12 cellular contexts compared by ENCODE assay signal in the genomic region with DNA sequence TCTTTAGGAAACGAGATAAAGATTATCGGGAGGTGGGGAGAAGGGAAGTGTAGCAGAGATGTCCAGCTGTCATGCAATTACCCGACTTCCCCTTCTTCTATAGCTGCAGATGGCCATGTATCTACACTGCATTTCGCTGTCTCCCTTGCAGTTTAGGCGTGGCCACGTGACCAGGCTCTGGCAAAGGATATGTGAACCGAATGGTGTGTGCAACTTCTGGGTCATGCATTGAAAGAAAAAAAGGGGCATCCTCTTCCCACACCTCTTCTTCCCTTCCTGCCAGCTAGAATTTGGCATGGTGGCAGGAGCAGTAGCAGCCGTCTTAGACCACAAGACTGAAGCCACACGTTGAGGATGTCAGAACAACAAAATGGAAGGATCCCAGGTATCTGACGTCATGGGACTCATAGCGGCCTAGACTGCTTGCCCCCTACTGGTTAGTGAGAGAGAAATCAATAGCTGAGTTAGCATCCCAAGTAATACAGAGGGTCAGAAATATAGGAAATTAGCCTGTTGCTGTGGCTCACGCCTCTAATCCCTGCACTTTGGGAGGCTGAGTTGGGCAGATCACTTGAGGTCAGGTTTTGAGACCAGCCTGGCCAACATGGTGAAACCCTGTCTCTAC. TPM values are rescaled to one million over a fixed set of nuclear protein-coding genes. Genes with fewer than 3 reads are reported as not detected.
DNase-seq lines count a peak whose midpoint lies in the region; ATAC-seq and TF ChIP-seq lines count a peak whose summit lies in the region.
"Had no signal": no experiment of that assay in that cellular context is flagged by ENCODE, and none has a peak within 500 bp of the region (broad histone marks: within the 10 kb centered on the region; RNA-seq: fewer than 3 reads in every experiment).

No MANE protein-coding gene starts in this region.

- H3K36me3 ChIP-seq in GM23248 (ENCODE audit: low read depth), result no peaks in the 10 kb centered on the region
- no peaks in the 10 kb centered on the region for H3K36me3 ChIP-seq in neural progenitor cell
- H3K36me3 ChIP-seq in psoas muscle (ENCODE audit: insufficient read depth in 1 of 2, low read depth in 1 of 2), result no peaks in the 10 kb centered on the region
- H3K36me3 ChIP-seq: thyroid gland had no signal

- peaks cover 16% of the 10 kb centered on the region for H3K27me3 Mint-ChIP-seq in neural progenitor cell (ENCODE audit: insufficient read depth, low read depth)
- peaks cover 27% of the 10 kb centered on the region for H3K27me3 Mint-ChIP-seq in activated T-cell treated with anti-CD3 and anti-CD28 coated beads, Interleukin-2, amount 50 U/mL, for 72 hours (ENCODE audit: low read depth)

- no peak overlapping the region for H3K4me3 Mint-ChIP-seq in neural progenitor cell
- H3K4me3 Mint-ChIP-seq in activated T-cell treated with anti-CD3 and anti-CD28 coated beads, Interleukin-2, amount 50 U/mL, for 72 hours, result no peak overlapping the region

- peaks cover 7% of the 10 kb centered on the region for H3K4me1 Mint-ChIP-seq in neural progenitor cell
- no peaks in the 10 kb centered on the region for H3K4me1 Mint-ChIP-seq in activated T-cell treated with anti-CD3 and anti-CD28 coated beads, Interleukin-2, amount 50 U/mL, for 72 hours (ENCODE audit: low read depth)

- H3F3A ChIP-seq in GM23248 (ENCODE audit: insufficient read depth) (no peaks in the 10 kb centered on the region), neural progenitor cell (ENCODE audit: low read depth) (peaks cover 24% of the 10 kb centered on the region)

- WGBS in GM23248 (ENCODE audit: low coverage in 1 of 2, low lambda C conversion rate in 2 of 2, missing lambda C conversion rate in 2 of 2), 2 experiments, result 45 to 47% methylated on average over 12 of the region's 12 CpGs
- 52 to 62% (median 53%) methylated on average over 12 of the region's 12 CpGs for WGBS in psoas muscle, 3 donors

- no peak overlapping the region for H3K4me2 ChIP-seq in GM23248 (ENCODE audit: unreplicated experiment)
- H3K4me2 ChIP-seq in neural progenitor cell, result no peak overlapping the region

- TF ChIP-seq CTCF in neural progenitor cell (IDR thresholded peaks at IDR 0.05) (peak; percentile 53), psoas muscle (IDR thresholded peaks at IDR 0.05) (no peak)

- H2AFZ ChIP-seq in GM23248 (no peak overlapping the region), neural progenitor cell (replicated peaks) (peak overlapping the region; percentile 87)

- H3K4me3 ChIP-seq in GM23248 (no peak overlapping the region), neural progenitor cell (no peak overlapping the region), psoas muscle (no peak overlapping the region)
- H3K4me3 ChIP-seq: skin epidermis, thyroid gland had no signal

- H3K27ac Mint-ChIP-seq in neural progenitor cell, result no peak overlapping the region
- no peak overlapping the region for H3K27ac Mint-ChIP-seq in activated T-cell treated with anti-CD3 and anti-CD28 coated beads, Interleukin-2, amount 50 U/mL, for 72 hours

- H3K27ac ChIP-seq in GM23248 (no peak overlapping the region), neural progenitor cell (no peak overlapping the region), psoas muscle (no peak overlapping the region), caudate nucleus (ENCODE audit: low read depth, low read length) (no peak overlapping the region)
- H3K27ac ChIP-seq: skin epidermis, thyroid gland had no signal

- no peaks in the 10 kb centered on the region for H3K9me2 ChIP-seq in GM23248 (ENCODE audit: insufficient read depth)

- H3K79me2 ChIP-seq in GM23248 (ENCODE audit: insufficient read depth) (no peaks in the 10 kb centered on the region), neural progenitor cell (ENCODE audit: low read depth) (no peaks in the 10 kb centered on the region)

- H3K9me3 ChIP-seq in GM23248 (ENCODE audit: low read depth) (no peaks in the 10 kb centered on the region), neural progenitor cell (ENCODE audit: low read depth) (no peaks in the 10 kb centered on the region), psoas muscle (no peaks in the 10 kb centered on the region)
- H3K9me3 ChIP-seq: thyroid gland had no signal

- no peak for ATAC-seq in activated T-cell treated with anti-CD3 and anti-CD28 coated beads, Interleukin-2, amount 50 U/mL, for 72 hours (replicated peaks in 1 of 2)
- no peak for ATAC-seq in psoas muscle

- H3K9me3 Mint-ChIP-seq in neural progenitor cell, result no peaks in the 10 kb centered on the region
- H3K9me3 Mint-ChIP-seq in activated T-cell treated with anti-CD3 and anti-CD28 coated beads, Interleukin-2, amount 50 U/mL, for 72 hours, result no peaks in the 10 kb centered on the region

- H3K4me1 ChIP-seq in GM23248 (ENCODE audit: insufficient read depth) (no peaks in the 10 kb centered on the region), neural progenitor cell (peaks cover 23% of the 10 kb centered on the region), psoas muscle (no peaks in the 10 kb centered on the region)

- no peak overlapping the region for H3K9ac ChIP-seq in GM23248
- H3K9ac ChIP-seq in neural progenitor cell, result no peak overlapping the region

- no peaks in the 10 kb centered on the region for H4K20me1 ChIP-seq in GM23248 (ENCODE audit: insufficient read depth)
- H4K20me1 ChIP-seq in neural progenitor cell (ENCODE audit: low read depth), result no peaks in the 10 kb centered on the region

- in situ Hi-C loops in GM23248 (cut with MboI), result no loop called here

- peaks cover 28% of the 10 kb centered on the region; the same call in 1 of the 2 replicates for H3K27me3 ChIP-seq in GM23248 (replicated peaks; ENCODE audit: insufficient read depth)
- peaks cover 43% of the 10 kb centered on the region for H3K27me3 ChIP-seq in neural progenitor cell
- peaks cover 0 to 27% (median 2%) of the 10 kb centered on the region in 3 donors for H3K27me3 ChIP-seq in psoas muscle (ENCODE audit: insufficient read depth in 3 of 3, low read length in 2 of 3)
- H3K27me3 ChIP-seq: thyroid gland had no signal

- intact Hi-C loops in psoas muscle (cut with DNase I), result no loop called here

- peak; percentile 55 for DNase-seq in GM23248
- peak; percentile 95 for DNase-seq in NCI-H2171 treated with DMSO at 0.1 percent for 48 hours (lab: John Stamatoyannopoulos, UW)
- peak; percentile 9 for DNase-seq in amniotic epithelial cell (ENCODE audit: low read depth)
- DNase-seq in neural progenitor cell (ENCODE audit: low spot score), result peak; percentile 58
- DNase-seq in activated T-cell treated with anti-CD3 and anti-CD28 coated beads, Interleukin-2, amount 50 U/mL, for 72 hours, result no peak
- no peak for DNase-seq in psoas muscle
- DNase-seq in caudate nucleus (lab: John Stamatoyannopoulos, UW), result no peak
- DNase-seq in nucleus accumbens (lab: John Stamatoyannopoulos, UW), result no peak
- DNase-seq: activated naive CD4-positive, alpha-beta T cell treated with anti-CD3 and anti-CD28 coated beads, Interleukin-2, amount 50 U/mL, for 16 hours; SW 1271; thyroid gland had no signal

- H3K36me3 Mint-ChIP-seq in neural progenitor cell, result no peaks in the 10 kb centered on the region
- no peaks in the 10 kb centered on the region for H3K36me3 Mint-ChIP-seq in activated T-cell treated with anti-CD3 and anti-CD28 coated beads, Interleukin-2, amount 50 U/mL, for 72 hours (ENCODE audit: insufficient read depth in 2 of 2)

RNA-seq across cellular contexts. Expression of gene TCF15, which starts 32.8 kb away (rescaled TPM):
- not detected in 2 replicates for total RNA-seq in GM23248 (2014; rRNA removed; shearing (Covaris generic))
- polyA plus RNA-seq in GM23248 (2016; fragmentation: Nextera tagmentation; extraction: Ambion mirVana) (not detected in 2 replicates), psoas muscle (1 to 10 TPM; 3.0 to 4.7 (median 3.2) TPM)
- total RNA-seq in neural progenitor cell (ENCODE audit: low replicate concordance) (0.07 and 1.4 TPM in 2 replicates), psoas muscle (10 to 100 TPM in 1 of 4 donors, 1 to 10 TPM in 3; 5.1 to 10.6 (median 6.7) TPM)
- total RNA-seq in activated T-cell treated with anti-CD3 and anti-CD28 coated beads, Interleukin-2, amount 50 U/mL, for 72 hours, result not detected

RNA-seq across cellular contexts. Expression of gene CSNK2A1, which starts 33.7 kb away (rescaled TPM):
- 98.8 and 110 TPM in 2 replicates for total RNA-seq in GM23248 (2014; rRNA removed; shearing (Covaris generic))
- 69.0 and 74.4 TPM in 2 replicates for polyA plus RNA-seq in GM23248 (2016; fragmentation: Nextera tagmentation; extraction: Ambion mirVana)
- 310 and 599 TPM in 2 replicates for total RNA-seq in neural progenitor cell (ENCODE audit: low replicate concordance)
- 100 to 1,000 TPM; 168 to 184 TPM for total RNA-seq in activated T-cell treated with anti-CD3 and anti-CD28 coated beads, Interleukin-2, amount 50 U/mL, for 72 hours
- 100 to 1,000 TPM; 118 to 180 (median 140) TPM for total RNA-seq in psoas muscle
- 100 to 1,000 TPM in 1 of 3 donors, 10 to 100 TPM in 2; 43.9 to 122 (median 87.9) TPM for polyA plus RNA-seq in psoas muscle

Comparison
In these comparisons a context has a peak if more than half of its experiments do, and no peak if none do; other contexts are left out.
1. DNase-seq: peak in GM23248 (single experiment), NCI-H2171 treated with DMSO at 0.1 percent for 48 hours (single experiment), amniotic epithelial cell (single experiment) and neural progenitor cell (single experiment); none in activated T-cell treated with anti-CD3 and anti-CD28 coated beads, Interleukin-2, amount 50 U/mL, for 72 hours (0 of 2), psoas muscle (0 of 2), caudate nucleus (0 of 61) and nucleus accumbens (0 of 56).